In genomic region chr6:33985947-33986346, GRCh38 we compare ENCODE assay signal across 17 cellular contexts.
DNase-seq lines count a peak whose midpoint lies in the region; ATAC-seq and TF ChIP-seq lines count a peak whose summit lies in the region.
"Had no signal": no experiment of that assay in that cellular context is flagged by ENCODE, and none has a peak within 500 bp of the region (broad histone marks: within the 10 kb centered on the region; RNA-seq: fewer than 3 reads in every experiment).

No MANE protein-coding gene starts in this region.

- peaks cover 3% of the 10 kb centered on the region for H3K9me3 ChIP-seq in WERI-Rb-1 (ENCODE audit: severe bottlenecking)
- no peaks in the 10 kb centered on the region for H3K9me3 ChIP-seq in spleen
- H3K9me3 ChIP-seq in tibial nerve = peaks cover 0 to 8% (median 0%) of the 10 kb centered on the region in 4 donors
- H3K9me3 ChIP-seq: BLaER1, Caco-2 had no signal

- H3K27me3 Mint-ChIP-seq in activated CD8-positive, alpha-beta T cell treated with anti-CD3 and anti-CD28 coated beads for 36 hours = no peaks in the 10 kb centered on the region

- H3K4me1 Mint-ChIP-seq in activated CD8-positive, alpha-beta T cell treated with anti-CD3 and anti-CD28 coated beads for 36 hours (ENCODE audit: low read depth) = no peaks in the 10 kb centered on the region

- TF ChIP-seq CTCF in WERI-Rb-1 (IDR thresholded peaks at IDR 0.05; ENCODE audit: low read depth, low read length) = no peak
- TF ChIP-seq CTCF in coronary artery (IDR thresholded peaks at IDR 0.05) = no peak
- TF ChIP-seq CTCF in spleen (IDR thresholded peaks at IDR 0.05 in 8 of 11, conservative IDR thresholded peaks at IDR 0.05 in 3 of 11) = no peak
- TF ChIP-seq CTCF in tibial nerve (IDR thresholded peaks at IDR 0.05) = no peak
- TF ChIP-seq CTCF in activated CD8-positive, alpha-beta T cell treated with anti-CD3 and anti-CD28 coated beads for 36 hours (IDR thresholded peaks at IDR 0.05) = no peak

- CTCF ChIA-PET in activated CD8-positive, alpha-beta T cell treated with anti-CD3 and anti-CD28 coated beads for 36 hours (lab: Charles Lee) = interaction anchor here (0.6 to 1.2 kb wide), 2 partner anchors 27 to 81 kb away, joined by 3 read pairs; no protein-coding TSS in a partner anchor

- no peak for DNase-seq in WERI-Rb-1
- peak; percentile 28 for DNase-seq in coronary artery (ENCODE audit: low spot score)
- peak; percentile 15 for DNase-seq in left lobe of liver (ENCODE audit: low spot score)
- peak; percentile 32 for DNase-seq in spleen
- no peak for DNase-seq in tibial nerve (ENCODE audit: low spot score in 2 of 2)
- no peak for DNase-seq in AG08395 (ENCODE audit: low spot score)
- DNase-seq in activated CD8-positive, alpha-beta T cell treated with anti-CD3 and anti-CD28 coated beads for 36 hours = no peak
- DNase-seq in HuH-7.5 (ENCODE audit: low spot score) = no peak
- DNase-seq: AML-193; Caco-2; CD8-positive, alpha-beta memory T cell; DND-41; GDM1; GM23248; IMR-90 had no signal

- POLR2A ChIA-PET in activated CD8-positive, alpha-beta T cell treated with anti-CD3 and anti-CD28 coated beads for 36 hours (lab: Charles Lee) = no interaction called here

- H3K27ac Mint-ChIP-seq in activated CD8-positive, alpha-beta T cell treated with anti-CD3 and anti-CD28 coated beads for 36 hours = no peak overlapping the region

- 60 to 87% (median 68%) methylated on average over 1 of the region's 1 CpG for WGBS in spleen, 5 donors
- WGBS in tibial nerve, 2 donors = 65 to 77% methylated on average over 1 of the region's 1 CpG

- no peak overlapping the region for H3K4me3 ChIP-seq in WERI-Rb-1 (ENCODE audit: low read depth, low read length)
- H3K4me3 ChIP-seq in coronary artery = no peak overlapping the region
- H3K4me3 ChIP-seq in spleen = no peak overlapping the region
- H3K4me3 ChIP-seq in tibial nerve = no peak overlapping the region
- H3K4me3 ChIP-seq: BLaER1, GM23248 had no signal

- no peak for ATAC-seq in left lobe of liver
- no peak for ATAC-seq in activated CD8-positive, alpha-beta T cell treated with anti-CD3 and anti-CD28 coated beads for 36 hours

- H3K36me3 Mint-ChIP-seq in activated CD8-positive, alpha-beta T cell treated with anti-CD3 and anti-CD28 coated beads for 36 hours (ENCODE audit: low read depth) = no peaks in the 10 kb centered on the region
- H3K36me3 Mint-ChIP-seq: CD8-positive, alpha-beta memory T cell had no signal

- intact Hi-C loops in spleen (cut with DNase I; ENCODE audit: low total_unique reads) = no loop called here
- intact Hi-C loops in activated CD8-positive, alpha-beta T cell treated with anti-CD3 and anti-CD28 coated beads for 36 hours (cut with micrococcal nuclease) = no loop called here

- TF ChIP-seq POLR2A in spleen (IDR thresholded peaks at IDR 0.05) = no peak
- no peak for TF ChIP-seq POLR2A in tibial nerve (IDR thresholded peaks at IDR 0.05)

- no peaks in the 10 kb centered on the region for H3K9me3 Mint-ChIP-seq in activated CD8-positive, alpha-beta T cell treated with anti-CD3 and anti-CD28 coated beads for 36 hours
- H3K9me3 Mint-ChIP-seq: CD8-positive, alpha-beta memory T cell had no signal

- H3K4me1 ChIP-seq in spleen (peaks cover 0 to 9% (median 3%) of the 10 kb centered on the region in 6 donors), tibial nerve (no peaks in the 10 kb centered on the region)

- no peaks in the 10 kb centered on the region for H3K36me3 ChIP-seq in WERI-Rb-1
- H3K36me3 ChIP-seq in spleen = no peaks in the 10 kb centered on the region
- no peaks in the 10 kb centered on the region for H3K36me3 ChIP-seq in tibial nerve
- H3K36me3 ChIP-seq: BLaER1 had no signal

- H3K4me3 Mint-ChIP-seq in activated CD8-positive, alpha-beta T cell treated with anti-CD3 and anti-CD28 coated beads for 36 hours = no peak overlapping the region
- H3K4me3 Mint-ChIP-seq: CD8-positive, alpha-beta memory T cell had no signal

- H3K27me3 ChIP-seq in WERI-Rb-1 (ENCODE audit: insufficient read depth, low read depth, severe bottlenecking) = no peaks in the 10 kb centered on the region
- H3K27me3 ChIP-seq in spleen (replicated peaks in 1 of 7) = no peaks in the 10 kb centered on the region
- H3K27me3 ChIP-seq in tibial nerve = peaks cover 0 to 11% of the 10 kb centered on the region in 2 donors
- H3K27me3 ChIP-seq: BLaER1 had no signal

- H3K27ac ChIP-seq in WERI-Rb-1 (peak overlapping the region; percentile 95; the same call in 1 of the 2 replicates), coronary artery (no peak overlapping the region), spleen (no peak overlapping the region), tibial nerve (no peak overlapping the region)
- H3K27ac ChIP-seq: BLaER1, GM23248, HL-60 had no signal

- TF ChIP-seq EP300 in tibial nerve (IDR thresholded peaks at IDR 0.05) = no peak

Comparison
In these comparisons a context has a peak if more than half of its experiments do, and no peak if none do; other contexts are left out.
1. DNase-seq: peak in coronary artery (single experiment), left lobe of liver (single experiment) and spleen (single experiment); none in WERI-Rb-1 (single experiment), tibial nerve (0 of 2), AG08395 (single experiment), activated CD8-positive, alpha-beta T cell treated with anti-CD3 and anti-CD28 coated beads for 36 hours (single experiment) and HuH-7.5 (single experiment).